Comparison of ENCODE assay signal across 1 cellular context in the genomic region with DNA sequence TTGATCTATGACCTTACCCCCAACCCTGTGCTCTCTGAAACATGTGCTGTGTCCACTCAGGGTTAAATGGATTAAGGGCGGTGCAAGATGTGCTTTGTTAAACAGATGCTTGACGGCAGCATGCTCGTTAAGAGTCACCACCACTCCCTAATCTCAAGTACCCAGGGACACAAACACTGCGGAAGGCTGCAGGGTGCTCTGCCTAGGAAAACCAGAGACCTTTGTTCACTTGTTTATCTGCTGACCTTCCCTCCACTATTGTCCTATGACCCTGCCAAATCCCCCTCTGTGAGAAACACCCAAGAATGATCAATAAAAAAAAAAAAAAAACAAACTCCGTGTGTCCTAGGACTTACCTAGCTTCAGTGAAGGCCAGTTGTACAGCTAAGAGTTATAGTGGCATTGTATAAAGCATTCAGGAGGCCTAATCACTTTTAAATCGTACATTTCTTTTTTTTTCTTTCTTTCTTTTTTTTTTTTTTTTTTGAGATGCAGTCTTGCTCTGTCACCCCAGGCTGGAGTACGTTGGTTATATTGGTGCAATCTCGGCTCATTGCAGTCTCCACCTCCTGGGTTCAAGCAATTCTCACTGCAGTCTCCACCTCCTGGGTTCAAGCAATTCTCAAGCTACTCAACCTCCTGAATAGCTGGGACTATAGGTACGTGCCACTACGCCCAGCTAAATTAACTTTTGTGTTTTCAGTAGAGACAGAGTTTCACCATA.
TF ChIP-seq lines count a peak whose summit lies in the region.
"Not testable (repeated sequence)": the region's sequence is repeated elsewhere in the genome, so short reads cannot be mapped to it uniquely, and the experiment has no call there.

No MANE protein-coding gene starts in this region.

TF ChIP-seq in HepG2, 621 proteins besides CTCF, POLR2A, EP300 and RAD21 (continued from another document):
- TF ChIP-seq, protein P1, sequence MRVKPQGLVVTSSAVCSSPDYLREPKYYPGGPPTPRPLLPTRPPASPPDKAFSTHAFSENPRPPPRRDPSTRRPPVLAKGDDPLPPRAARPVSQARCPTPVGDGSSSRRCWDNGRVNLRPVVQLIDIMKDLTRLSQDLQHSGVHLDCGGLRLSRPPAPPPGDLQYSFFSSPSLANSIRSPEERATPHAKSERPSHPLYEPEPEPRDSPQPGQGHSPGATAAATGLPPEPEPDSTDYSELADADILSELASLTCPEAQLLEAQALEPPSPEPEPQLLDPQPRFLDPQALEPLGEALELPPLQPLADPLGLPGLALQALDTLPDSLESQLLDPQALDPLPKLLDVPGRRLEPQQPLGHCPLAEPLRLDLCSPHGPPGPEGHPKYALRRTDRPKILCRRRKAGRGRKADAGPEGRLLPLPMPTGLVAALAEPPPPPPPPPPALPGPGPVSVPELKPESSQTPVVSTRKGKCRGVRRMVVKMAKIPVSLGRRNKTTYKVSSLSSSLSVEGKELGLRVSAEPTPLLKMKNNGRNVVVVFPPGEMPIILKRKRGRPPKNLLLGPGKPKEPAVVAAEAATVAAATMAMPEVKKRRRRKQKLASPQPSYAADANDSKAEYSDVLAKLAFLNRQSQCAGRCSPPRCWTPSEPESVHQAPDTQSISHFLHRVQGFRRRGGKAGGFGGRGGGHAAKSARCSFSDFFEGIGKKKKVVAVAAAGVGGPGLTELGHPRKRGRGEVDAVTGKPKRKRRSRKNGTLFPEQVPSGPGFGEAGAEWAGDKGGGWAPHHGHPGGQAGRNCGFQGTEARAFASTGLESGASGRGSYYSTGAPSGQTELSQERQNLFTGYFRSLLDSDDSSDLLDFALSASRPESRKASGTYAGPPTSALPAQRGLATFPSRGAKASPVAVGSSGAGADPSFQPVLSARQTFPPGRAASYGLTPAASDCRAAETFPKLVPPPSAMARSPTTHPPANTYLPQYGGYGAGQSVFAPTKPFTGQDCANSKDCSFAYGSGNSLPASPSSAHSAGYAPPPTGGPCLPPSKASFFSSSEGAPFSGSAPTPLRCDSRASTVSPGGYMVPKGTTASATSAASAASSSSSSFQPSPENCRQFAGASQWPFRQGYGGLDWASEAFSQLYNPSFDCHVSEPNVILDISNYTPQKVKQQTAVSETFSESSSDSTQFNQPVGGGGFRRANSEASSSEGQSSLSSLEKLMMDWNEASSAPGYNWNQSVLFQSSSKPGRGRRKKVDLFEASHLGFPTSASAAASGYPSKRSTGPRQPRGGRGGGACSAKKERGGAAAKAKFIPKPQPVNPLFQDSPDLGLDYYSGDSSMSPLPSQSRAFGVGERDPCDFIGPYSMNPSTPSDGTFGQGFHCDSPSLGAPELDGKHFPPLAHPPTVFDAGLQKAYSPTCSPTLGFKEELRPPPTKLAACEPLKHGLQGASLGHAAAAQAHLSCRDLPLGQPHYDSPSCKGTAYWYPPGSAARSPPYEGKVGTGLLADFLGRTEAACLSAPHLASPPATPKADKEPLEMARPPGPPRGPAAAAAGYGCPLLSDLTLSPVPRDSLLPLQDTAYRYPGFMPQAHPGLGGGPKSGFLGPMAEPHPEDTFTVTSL (CRISPR knock-in tag; IDR thresholded peaks at IDR 0.05; ENCODE audit: borderline replicate concordance): 0 out of 2 replicates have a peak, but pooled peaks have one; percentile 40
- TF ChIP-seq BCL6 (CRISPR knock-in tag; IDR thresholded peaks at IDR 0.05): peak; percentile 95
- TF ChIP-seq CREB1 (IDR thresholded peaks at IDR 0.05); HNF4G (CRISPR knock-in tag; IDR thresholded peaks at IDR 0.05; ENCODE audit: borderline replicate concordance, low read depth); FOXP1 (IDR thresholded peaks at IDR 0.05): not testable (repeated sequence)
- TF ChIP-seq CREB1 (CRISPR knock-in tag; IDR thresholded peaks at IDR 0.05): peak; percentile 15; the same call in 1 of the 2 replicates
- peak; percentile 33; the same call in 1 of the 2 replicates for TF ChIP-seq HNF4G (IDR thresholded peaks at IDR 0.05; ENCODE audit: borderline replicate concordance, low read depth, low read length)
- TF ChIP-seq, protein P2, sequence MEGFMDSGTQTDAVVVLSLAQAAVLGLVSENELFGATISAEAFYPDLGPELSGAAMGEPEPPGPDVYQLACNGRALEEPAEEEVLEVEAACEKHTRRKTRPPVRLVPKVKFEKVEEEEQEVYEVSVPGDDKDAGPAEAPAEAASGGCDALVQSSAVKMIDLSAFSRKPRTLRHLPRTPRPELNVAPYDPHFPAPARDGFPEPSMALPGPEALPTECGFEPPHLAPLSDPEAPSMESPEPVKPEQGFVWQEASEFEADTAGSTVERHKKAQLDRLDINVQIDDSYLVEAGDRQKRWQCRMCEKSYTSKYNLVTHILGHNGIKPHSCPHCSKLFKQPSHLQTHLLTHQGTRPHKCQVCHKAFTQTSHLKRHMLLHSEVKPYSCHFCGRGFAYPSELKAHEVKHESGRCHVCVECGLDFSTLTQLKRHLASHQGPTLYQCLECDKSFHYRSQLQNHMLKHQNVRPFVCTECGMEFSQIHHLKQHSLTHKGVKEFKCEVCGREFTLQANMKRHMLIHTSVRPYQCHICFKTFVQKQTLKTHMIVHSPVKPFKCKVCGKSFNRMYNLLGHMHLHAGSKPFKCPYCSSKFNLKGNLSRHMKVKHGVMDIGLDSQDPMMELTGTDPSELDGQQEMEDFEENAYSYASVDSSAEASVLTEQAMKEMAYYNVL (CRISPR knock-in tag; IDR thresholded peaks at IDR 0.05; ENCODE audit: borderline replicate concordance): peak; percentile 56; the same call in 1 of the 2 replicates
- 0 out of 2 replicates have a peak, but pooled peaks have one; percentile 5 for TF ChIP-seq FOXA3 (CRISPR knock-in tag; IDR thresholded peaks at IDR 0.05)
- peak; percentile 80 for TF ChIP-seq FOXP1 (CRISPR knock-in tag; IDR thresholded peaks at IDR 0.05)
